ENCODE assay signal across 9 cellular contexts in genomic region chr14:26730929-26731618, GRCh38.
DNase-seq lines count a peak whose midpoint lies in the region; ATAC-seq and TF ChIP-seq lines count a peak whose summit lies in the region.
"Had no signal": no experiment of that assay in that cellular context is flagged by ENCODE, and none has a peak within 500 bp of the region (broad histone marks: within the 10 kb centered on the region; RNA-seq: fewer than 3 reads in every experiment).

No MANE protein-coding gene starts in this region.

- CTCF ChIA-PET in activated naive CD4-positive, alpha-beta T cell treated with anti-CD3 and anti-CD28 coated beads, Interleukin-2, amount 10 ng/mL, durations not matched to agents 7 days and 5 days (lab: Charles Lee), result no interaction called here

- no peaks in the 10 kb centered on the region for H3K27me3 Mint-ChIP-seq in osteocyte (ENCODE audit: unreplicated experiment)
- H3K27me3 Mint-ChIP-seq in activated naive CD4-positive, alpha-beta T cell treated with anti-CD3 and anti-CD28 coated beads, Interleukin-2, amount 10 ng/mL, durations not matched to agents 7 days and 5 days, result no peaks in the 10 kb centered on the region

- H3K36me3 Mint-ChIP-seq in osteocyte (ENCODE audit: unreplicated experiment), result no peaks in the 10 kb centered on the region
- no peaks in the 10 kb centered on the region for H3K36me3 Mint-ChIP-seq in activated naive CD4-positive, alpha-beta T cell treated with anti-CD3 and anti-CD28 coated beads, Interleukin-2, amount 10 ng/mL, durations not matched to agents 7 days and 5 days

- H3K27ac ChIP-seq in dorsolateral prefrontal cortex, result no peak overlapping the region
- H3K27ac ChIP-seq: pancreas had no signal

- intact Hi-C loops in dorsolateral prefrontal cortex (cut with DNase I), result loop anchor here (5.0 kb wide), 1 partner anchor 339 kb away; no protein-coding TSS in a partner anchor

- ATAC-seq in HG02884 (IDR thresholded peaks at IDR 0.05; ENCODE audit: unreplicated experiment), result no peak
- ATAC-seq in stimulated activated naive CD8-positive, alpha-beta T cell treated with anti-CD3 and anti-CD28 coated beads, Interleukin-15, Interleukin-2, amounts not matched to agents 100 U/mL and 50 U/mL, for 24 hours, result no peak

- H3K4me1 Mint-ChIP-seq in osteocyte (ENCODE audit: unreplicated experiment), result no peaks in the 10 kb centered on the region
- H3K4me1 Mint-ChIP-seq in activated naive CD4-positive, alpha-beta T cell treated with anti-CD3 and anti-CD28 coated beads, Interleukin-2, amount 10 ng/mL, durations not matched to agents 7 days and 5 days, result no peaks in the 10 kb centered on the region

- no peaks in the 10 kb centered on the region for H3K27me3 ChIP-seq in dorsolateral prefrontal cortex
- H3K27me3 ChIP-seq: pancreas had no signal

- H3K9me3 Mint-ChIP-seq in osteocyte (ENCODE audit: unreplicated experiment), result no peaks in the 10 kb centered on the region
- peaks cover 13% of the 10 kb centered on the region for H3K9me3 Mint-ChIP-seq in activated naive CD4-positive, alpha-beta T cell treated with anti-CD3 and anti-CD28 coated beads, Interleukin-2, amount 10 ng/mL, durations not matched to agents 7 days and 5 days

- no peak overlapping the region for H3K27ac Mint-ChIP-seq in osteocyte (ENCODE audit: unreplicated experiment)
- no peak overlapping the region for H3K27ac Mint-ChIP-seq in activated naive CD4-positive, alpha-beta T cell treated with anti-CD3 and anti-CD28 coated beads, Interleukin-2, amount 10 ng/mL, durations not matched to agents 7 days and 5 days

- no peak overlapping the region for H3K4me3 ChIP-seq in dorsolateral prefrontal cortex
- H3K4me3 ChIP-seq: pancreas had no signal

- no peak overlapping the region for H3K4me3 Mint-ChIP-seq in osteocyte (ENCODE audit: unreplicated experiment)
- H3K4me3 Mint-ChIP-seq in activated naive CD4-positive, alpha-beta T cell treated with anti-CD3 and anti-CD28 coated beads, Interleukin-2, amount 10 ng/mL, durations not matched to agents 7 days and 5 days, result no peak overlapping the region

- DNase-seq in DMS 273 (lab: John Stamatoyannopoulos, UW; ENCODE audit: unreplicated experiment) (peak; percentile 61), DMS 273 treated with DMSO at 0.1 percent for 48 hours (lab: John Stamatoyannopoulos, UW) (no peak), NCI-H2171 treated with DMSO at 0.1 percent for 48 hours (lab: John Stamatoyannopoulos, UW) (peak; percentile 31), dorsolateral prefrontal cortex (peak in 3 of 10 donors; percentile 15 to 39 (median 28)), osteocyte (ENCODE audit: extremely low spot score, unreplicated experiment) (no peak)
- no peak for DNase-seq in activated naive CD4-positive, alpha-beta T cell treated with anti-CD3 and anti-CD28 coated beads, Interleukin-2, amount 10 ng/mL, durations not matched to agents 7 days and 5 days
- no peak for DNase-seq in stimulated activated naive CD8-positive, alpha-beta T cell treated with anti-CD3 and anti-CD28 coated beads, Interleukin-15, Interleukin-2, amounts not matched to agents 100 U/mL and 50 U/mL, for 24 hours
- DNase-seq: pancreas had no signal

- peak in 55 of 56 donors; percentile 14 to 70 (median 45) for TF ChIP-seq CTCF in dorsolateral prefrontal cortex (IDR thresholded peaks at IDR 0.05 in 54 of 56, conservative IDR thresholded peaks at IDR 0.05 in 2 of 56; ENCODE audit: low read depth in 1 of 56, partially characterized antibody in 56 of 56)
- peak; percentile 47 for TF ChIP-seq CTCF in osteocyte (IDR thresholded peaks at IDR 0.05)

Comparison
In these comparisons a context has a peak if more than half of its experiments do, and no peak if none do; other contexts are left out.
1. DNase-seq: peak in DMS 273 (single experiment) and NCI-H2171 treated with DMSO at 0.1 percent for 48 hours (single experiment); none in DMS 273 treated with DMSO at 0.1 percent for 48 hours (single experiment), osteocyte (single experiment), activated naive CD4-positive, alpha-beta T cell treated with anti-CD3 and anti-CD28 coated beads, Interleukin-2, amount 10 ng/mL, durations not matched to agents 7 days and 5 days (single experiment) and stimulated activated naive CD8-positive, alpha-beta T cell treated with anti-CD3 and anti-CD28 coated beads, Interleukin-15, Interleukin-2, amounts not matched to agents 100 U/mL and 50 U/mL, for 24 hours (single experiment).